15 cellular contexts compared by ENCODE assay signal in the genomic region with DNA sequence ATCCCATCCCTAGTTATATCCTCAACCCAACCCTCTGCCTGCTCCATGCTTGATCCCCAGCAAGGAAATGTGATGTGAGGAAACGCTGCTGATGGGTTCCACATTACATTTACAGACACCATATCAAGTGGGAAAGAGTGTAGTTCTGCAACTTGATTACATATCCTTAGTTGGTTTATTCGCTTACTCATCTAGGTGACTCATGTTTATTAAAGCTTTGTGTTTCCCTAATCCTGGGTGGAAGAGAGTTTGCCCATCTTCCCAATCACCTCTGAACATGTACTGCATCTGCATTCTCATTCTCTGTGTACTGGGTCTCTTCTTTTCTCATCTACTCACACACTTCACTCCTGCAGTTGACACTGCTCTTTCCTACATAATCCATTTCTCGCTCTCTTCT.
DNase-seq lines count a peak whose midpoint lies in the region; ATAC-seq, FAIRE-seq and TF ChIP-seq lines count a peak whose summit lies in the region.
"Had no signal": no experiment of that assay in that cellular context is flagged by ENCODE, and none has a peak within 500 bp of the region (broad histone marks: within the 10 kb centered on the region; RNA-seq: fewer than 3 reads in every experiment).

No MANE protein-coding gene starts in this region.

- no peak overlapping the region for H4K8ac ChIP-seq in mesenchymal stem cell (ENCODE audit: low read length)

- CTCF ChIA-PET in activated CD4-positive, alpha-beta T cell treated with anti-CD3 and anti-CD28 coated beads for 36 hours (lab: Charles Lee) = no interaction called here

- H3K9ac ChIP-seq in mesenchymal stem cell (ENCODE audit: low read length) = no peak overlapping the region
- H3K9ac ChIP-seq in kidney (ENCODE audit: low read length in 2 of 2) = no peak overlapping the region
- no peak overlapping the region for H3K9ac ChIP-seq in Karpas-422 (ENCODE audit: low read length)

- 82% methylated on average over 2 of the region's 3 CpGs for WGBS in mesenchymal stem cell
- WGBS in gastroesophageal sphincter (ENCODE audit: low coverage in 1 of 2), 2 donors = 96 to 100% methylated on average over 2 to 3 of the region's 3 CpGs

- H3K27me3 Mint-ChIP-seq in activated CD4-positive, alpha-beta T cell treated with anti-CD3 and anti-CD28 coated beads for 36 hours = no peaks in the 10 kb centered on the region

- H4K20me1 ChIP-seq in Karpas-422 (ENCODE audit: insufficient read depth, low read depth, low read length) = no peaks in the 10 kb centered on the region

- H2BK12ac ChIP-seq in mesenchymal stem cell (ENCODE audit: low read length in 2 of 2) = no peak overlapping the region

- no peak overlapping the region for H2BK5ac ChIP-seq in mesenchymal stem cell (ENCODE audit: low read depth, low read length, poor library complexity, severe bottlenecking)

- H3K79me1 ChIP-seq in mesenchymal stem cell (replicated peaks; ENCODE audit: low read length, poor library complexity, severe bottlenecking) = no peaks in the 10 kb centered on the region

- no peaks in the 10 kb centered on the region for H3K79me2 ChIP-seq in Karpas-422 (ENCODE audit: low read length)

- H4K91ac ChIP-seq in mesenchymal stem cell (ENCODE audit: low read length) = no peak overlapping the region

- no peak for TF ChIP-seq EP300 in gastroesophageal sphincter (IDR thresholded peaks at IDR 0.05)

- H3K14ac ChIP-seq in mesenchymal stem cell (ENCODE audit: low read length in 2 of 2) = no peak overlapping the region

- H3K9me3 ChIP-seq in mesenchymal stem cell (ENCODE audit: control insufficient read depth, low read length) (no peaks in the 10 kb centered on the region), kidney (ENCODE audit: control insufficient read depth in 1 of 2, low read length in 2 of 2) (no peaks in the 10 kb centered on the region), gastroesophageal sphincter (no peaks in the 10 kb centered on the region), Karpas-422 (ENCODE audit: low read length) (no peaks in the 10 kb centered on the region)
- H3K9me3 ChIP-seq: tibial nerve had no signal

- no peak for ATAC-seq in activated CD4-positive, alpha-beta T cell treated with anti-CD3 and anti-CD28 coated beads for 36 hours
- ATAC-seq in gastroesophageal sphincter = no peak
- ATAC-seq: K562, right cardiac atrium had no signal

- H3K4ac ChIP-seq in mesenchymal stem cell (ENCODE audit: low read depth in 1 of 2, low read length in 2 of 2) = no peak overlapping the region

- H2AK5ac ChIP-seq in mesenchymal stem cell (ENCODE audit: low read length, severe bottlenecking) = no peak overlapping the region

- FAIRE-seq in kidney (lab: Jason Lieb, UNC) = no peak
- FAIRE-seq: K562 had no signal

- DNase-seq in EH (ENCODE audit: low read depth) = peak; percentile 72
- DNase-seq in RKO (ENCODE audit: low spot score) = peak; percentile 29
- DNase-seq in epithelial cell of prostate (ENCODE audit: low read depth, low spot score) = peak; percentile 33
- peak; percentile 51 for DNase-seq in mesenchymal stem cell
- DNase-seq in kidney = no peak
- DNase-seq in activated CD4-positive, alpha-beta T cell treated with anti-CD3 and anti-CD28 coated beads for 36 hours = no peak
- DNase-seq in Karpas-422 = no peak
- DNase-seq: NCI-H1092 treated with DMSO at 0.1 percent for 48 hours; NCI-H526; right cardiac atrium; stimulated activated naive CD4-positive, alpha-beta T cell treated with Interleukin-2 at 50 U/mL for 16 hours had no signal

- no peaks in the 10 kb centered on the region for H3K4me1 Mint-ChIP-seq in activated CD4-positive, alpha-beta T cell treated with anti-CD3 and anti-CD28 coated beads for 36 hours

- no peak overlapping the region for H3K23ac ChIP-seq in mesenchymal stem cell (ENCODE audit: low read length in 2 of 2)

- no peak overlapping the region for H3K4me3 Mint-ChIP-seq in activated CD4-positive, alpha-beta T cell treated with anti-CD3 and anti-CD28 coated beads for 36 hours

- H3K9me3 Mint-ChIP-seq in activated CD4-positive, alpha-beta T cell treated with anti-CD3 and anti-CD28 coated beads for 36 hours (ENCODE audit: low read depth) = peaks cover 3% of the 10 kb centered on the region

- no peak overlapping the region for H2AFZ ChIP-seq in mesenchymal stem cell (ENCODE audit: low read depth, low read length)
- no peak overlapping the region for H2AFZ ChIP-seq in Karpas-422 (ENCODE audit: low read length)

- H3K4me2 ChIP-seq in mesenchymal stem cell (ENCODE audit: low read length, poor library complexity, severe bottlenecking) = no peak overlapping the region
- no peak overlapping the region for H3K4me2 ChIP-seq in Karpas-422 (ENCODE audit: low read depth, low read length, poor library complexity, severe bottlenecking)

- no peak overlapping the region for H2BK15ac ChIP-seq in mesenchymal stem cell (ENCODE audit: low read depth, poor library complexity, severe bottlenecking)

- no peak overlapping the region for H2BK120ac ChIP-seq in mesenchymal stem cell (ENCODE audit: low read depth, low read length)

- TF ChIP-seq CTCF in kidney (IDR thresholded peaks at IDR 0.05; ENCODE audit: borderline replicate concordance, extremely low read depth, insufficient read depth) (no peak), gastroesophageal sphincter (IDR thresholded peaks at IDR 0.05) (no peak)

- H3K36me3 Mint-ChIP-seq in activated CD4-positive, alpha-beta T cell treated with anti-CD3 and anti-CD28 coated beads for 36 hours (ENCODE audit: low read depth) = no peaks in the 10 kb centered on the region

- H3K18ac ChIP-seq in mesenchymal stem cell (ENCODE audit: low read depth in 1 of 2, low read length in 2 of 2) = no peak overlapping the region

- TF ChIP-seq POLR2A in gastroesophageal sphincter (IDR thresholded peaks at IDR 0.05) = no peak

- H3K27ac Mint-ChIP-seq in activated CD4-positive, alpha-beta T cell treated with anti-CD3 and anti-CD28 coated beads for 36 hours = no peak overlapping the region

- H3K36me3 ChIP-seq in mesenchymal stem cell (ENCODE audit: control insufficient read depth in 1 of 2, insufficient read depth in 2 of 2, low read depth in 1 of 2, low read length in 2 of 2) = no peaks in the 10 kb centered on the region
- H3K36me3 ChIP-seq in kidney (ENCODE audit: control insufficient read depth in 1 of 2, insufficient read depth in 2 of 2, low read length in 2 of 2) = no peaks in the 10 kb centered on the region
- H3K36me3 ChIP-seq in gastroesophageal sphincter = no peaks in the 10 kb centered on the region
- H3K36me3 ChIP-seq in Karpas-422 (ENCODE audit: insufficient read depth, low read length) = no peaks in the 10 kb centered on the region
- H3K36me3 ChIP-seq: HAP-1, tibial nerve had no signal

- H3K4me3 ChIP-seq in mesenchymal stem cell (ENCODE audit: insufficient read depth in 1 of 2, low read depth in 1 of 2, low read length in 2 of 2) (no peak overlapping the region), kidney (ENCODE audit: low read length in 2 of 2) (no peak overlapping the region), gastroesophageal sphincter (no peak overlapping the region), Karpas-422 (ENCODE audit: low read length) (no peak overlapping the region)
- H3K4me3 ChIP-seq: HAP-1, K562, tibial nerve had no signal

- intact Hi-C loops in kidney (cut with DNase I) = no loop called here
- intact Hi-C loops in activated CD4-positive, alpha-beta T cell treated with anti-CD3 and anti-CD28 coated beads for 36 hours (cut with DNase I, micrococcal nuclease) = no loop called here

- peaks cover 1% of the 10 kb centered on the region for H3K4me1 ChIP-seq in mesenchymal stem cell (ENCODE audit: control insufficient read depth, insufficient read depth, low read depth, low read length)
- H3K4me1 ChIP-seq in kidney (ENCODE audit: control insufficient read depth in 1 of 2, insufficient read depth in 1 of 2, low read depth in 1 of 2, low read length in 2 of 2) = no peaks in the 10 kb centered on the region
- H3K4me1 ChIP-seq in gastroesophageal sphincter = peaks cover 3 to 24% (median 6%) of the 10 kb centered on the region in 3 donors
- no peaks in the 10 kb centered on the region for H3K4me1 ChIP-seq in Karpas-422 (ENCODE audit: low read length)
- H3K4me1 ChIP-seq: HAP-1 had no signal

- H3K27me3 ChIP-seq in mesenchymal stem cell (ENCODE audit: control insufficient read depth in 1 of 2, insufficient read depth in 1 of 2, low read length in 2 of 2) (no peaks in the 10 kb centered on the region), gastroesophageal sphincter (no peaks in the 10 kb centered on the region), Karpas-422 (ENCODE audit: low read length) (no peaks in the 10 kb centered on the region)
- H3K27me3 ChIP-seq: tibial nerve had no signal

- POLR2A ChIA-PET in activated CD4-positive, alpha-beta T cell treated with anti-CD3 and anti-CD28 coated beads for 36 hours (lab: Charles Lee) = no interaction called here

- H3K27ac ChIP-seq in epithelial cell of prostate = no peak overlapping the region
- no peak overlapping the region for H3K27ac ChIP-seq in mesenchymal stem cell (ENCODE audit: low read length, poor library complexity, severe bottlenecking)
- H3K27ac ChIP-seq in kidney (ENCODE audit: low read depth in 2 of 2, low read length in 2 of 2) = no peak overlapping the region
- no peak overlapping the region for H3K27ac ChIP-seq in gastroesophageal sphincter
- H3K27ac ChIP-seq in Karpas-422 (ENCODE audit: low read length) = no peak overlapping the region
- H3K27ac ChIP-seq: tibial nerve had no signal

- H3K9me2 ChIP-seq in Karpas-422 (replicated peaks; ENCODE audit: insufficient read depth, low read length) = no peaks in the 10 kb centered on the region

Comparison
In these comparisons a context has a peak if more than half of its experiments do, and no peak if none do; other contexts are left out.
1. DNase-seq: peak in EH (single experiment), RKO (single experiment), epithelial cell of prostate (single experiment) and mesenchymal stem cell (single experiment); none in kidney (single experiment), activated CD4-positive, alpha-beta T cell treated with anti-CD3 and anti-CD28 coated beads for 36 hours (single experiment) and Karpas-422 (single experiment).